In the genomic region with DNA sequence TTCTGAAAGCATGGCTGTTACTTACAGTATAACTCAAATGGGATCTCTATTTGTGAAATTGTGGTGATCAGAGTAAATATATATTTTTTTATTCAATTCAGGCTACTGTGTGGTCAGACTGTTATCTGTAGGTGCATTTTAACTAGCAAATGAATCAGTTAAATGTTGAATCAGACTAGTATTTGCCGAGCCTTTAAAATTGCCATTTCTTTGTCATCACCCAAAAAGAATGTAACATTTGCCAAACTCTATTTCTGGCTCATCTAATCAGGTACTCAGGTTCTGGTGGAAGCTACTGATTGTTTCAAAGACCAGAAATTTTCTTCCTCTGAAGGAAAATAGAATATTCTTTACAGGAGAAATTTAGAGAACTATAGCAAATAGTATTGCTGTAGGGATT, we compare ENCODE assay signal across 10 cellular contexts. TPM values are rescaled to one million over a fixed set of nuclear protein-coding genes. Genes with fewer than 3 reads are reported as not detected.
DNase-seq lines count a peak whose midpoint lies in the region; ATAC-seq and TF ChIP-seq lines count a peak whose summit lies in the region.
"Had no signal": no experiment of that assay in that cellular context is flagged by ENCODE, and none has a peak within 500 bp of the region (broad histone marks: within the 10 kb centered on the region; RNA-seq: fewer than 3 reads in every experiment).

No MANE protein-coding gene starts in this region.

- CTCF ChIA-PET in activated naive CD4-positive, alpha-beta T cell treated with anti-CD3 and anti-CD28 coated beads, Interleukin-2, amount 10 ng/mL, durations not matched to agents 7 days and 5 days (lab: Charles Lee), result interaction anchor here (0.5 to 1.2 kb wide), 6 partner anchors 9 to 201 kb away, joined by 3 to 4 read pairs (median 3); no protein-coding TSS in a partner anchor

- TF ChIP-seq CTCF in fibroblast of pulmonary artery (IDR thresholded peaks at IDR 0.05; ENCODE audit: low read length, missing control alignments), result no peak

- H3K27me3 ChIP-seq in SJSA1 (replicated peaks) (no peaks in the 10 kb centered on the region), skeletal muscle satellite cell (ENCODE audit: control insufficient read depth, insufficient read depth, low read length) (no peaks in the 10 kb centered on the region)
- H3K27me3 ChIP-seq: tibial nerve had no signal

- H3K9me3 ChIP-seq in SJSA1 (replicated peaks) (no peaks in the 10 kb centered on the region), skeletal muscle satellite cell (replicated peaks; ENCODE audit: low read length) (no peaks in the 10 kb centered on the region)
- H3K9me3 ChIP-seq: tibial nerve had no signal

- peak overlapping the region; percentile 94 for H3K4me2 ChIP-seq in skeletal muscle satellite cell (ENCODE audit: low read length)

- H3K27me3 Mint-ChIP-seq in activated naive CD4-positive, alpha-beta T cell treated with anti-CD3 and anti-CD28 coated beads, Interleukin-2, amount 10 ng/mL, durations not matched to agents 7 days and 5 days, result peaks cover 4% of the 10 kb centered on the region

- H3K4me1 ChIP-seq in SJSA1 (replicated peaks), result peaks cover 20% of the 10 kb centered on the region
- peaks cover 36% of the 10 kb centered on the region for H3K4me1 ChIP-seq in skeletal muscle satellite cell (ENCODE audit: control insufficient read depth, insufficient read depth, low read length)

- peak overlapping the region; percentile 69; the same call in 1 of the 2 replicates for H3K27ac ChIP-seq in SJSA1

- peaks cover 52% of the 10 kb centered on the region for H3K4me1 Mint-ChIP-seq in activated naive CD4-positive, alpha-beta T cell treated with anti-CD3 and anti-CD28 coated beads, Interleukin-2, amount 10 ng/mL, durations not matched to agents 7 days and 5 days

- no peaks in the 10 kb centered on the region for H3K9me3 Mint-ChIP-seq in activated naive CD4-positive, alpha-beta T cell treated with anti-CD3 and anti-CD28 coated beads, Interleukin-2, amount 10 ng/mL, durations not matched to agents 7 days and 5 days

- H3K4me3 ChIP-seq in SJSA1, result no peak overlapping the region
- H3K4me3 ChIP-seq in fibroblast of pulmonary artery (replicated peaks; ENCODE audit: low read depth, low read length), result peak overlapping the region; percentile 90
- peak overlapping the region; percentile 94 for H3K4me3 ChIP-seq in skeletal muscle satellite cell (ENCODE audit: low read length)

- H3K27ac Mint-ChIP-seq in activated naive CD4-positive, alpha-beta T cell treated with anti-CD3 and anti-CD28 coated beads, Interleukin-2, amount 10 ng/mL, durations not matched to agents 7 days and 5 days, result no peak overlapping the region

- DNase-seq in activated naive CD4-positive, alpha-beta T cell treated with anti-CD3 and anti-CD28 coated beads, Interleukin-2, amount 10 ng/mL, durations not matched to agents 7 days and 5 days, result no peak
- no peak for DNase-seq in activated naive CD4-positive, alpha-beta T cell treated with Interleukin-2 at 50 U/mL for 16 hours
- no peak for DNase-seq in SJSA1 (ENCODE audit: low read depth in 1 of 2, low spot score in 2 of 2)
- DNase-seq in fibroblast of pulmonary artery (ENCODE audit: low read depth), result no peak
- DNase-seq in DMS53 (lab: John Stamatoyannopoulos, UW), result no peak
- DNase-seq: NCI-H1417 treated with DMSO at 0.1 percent for 48 hours had no signal

- ATAC-seq in HG02970 (IDR thresholded peaks at IDR 0.05; ENCODE audit: low FRiP score, unreplicated experiment) (no peak), GM21390 (IDR thresholded peaks at IDR 0.05; ENCODE audit: unreplicated experiment) (no peak)

- H3K36me3 ChIP-seq in SJSA1, result peaks cover 12% of the 10 kb centered on the region
- H3K36me3 ChIP-seq in skeletal muscle satellite cell (ENCODE audit: insufficient read depth, low read length), result peaks cover under 1% of the 10 kb centered on the region

- H3K4me3 Mint-ChIP-seq in activated naive CD4-positive, alpha-beta T cell treated with anti-CD3 and anti-CD28 coated beads, Interleukin-2, amount 10 ng/mL, durations not matched to agents 7 days and 5 days, result peak overlapping the region; percentile 99

- H3K9ac ChIP-seq in skeletal muscle satellite cell (ENCODE audit: low read depth, low read length), result peak overlapping the region; percentile 96

- peaks cover 12% of the 10 kb centered on the region for H3K36me3 Mint-ChIP-seq in activated naive CD4-positive, alpha-beta T cell treated with anti-CD3 and anti-CD28 coated beads, Interleukin-2, amount 10 ng/mL, durations not matched to agents 7 days and 5 days

RNA-seq across cellular contexts. Expression of gene NAA15, which starts 1.8 kb away (rescaled TPM):
- total RNA-seq in SJSA1 (2014; rRNA removed; shearing (Covaris generic)), result 30.8 and 37.8 TPM in 2 replicates
- 38.4 and 48.4 TPM in 2 replicates for total RNA-seq in skeletal muscle satellite cell (2012; rRNA removed)

RNA-seq across cellular contexts. Expression of gene NDUFC1, which starts 2.7 kb away (rescaled TPM):
- 56.2 and 68.5 TPM in 2 replicates for total RNA-seq in SJSA1 (2014; rRNA removed; shearing (Covaris generic))
- 52.2 and 54.2 TPM in 2 replicates for total RNA-seq in skeletal muscle satellite cell (2012; rRNA removed)

RNA-seq across cellular contexts. Expression of gene MGARP, which starts 19.5 kb away (rescaled TPM):
- 1.6 and 6.1 TPM in 2 replicates for total RNA-seq in SJSA1 (2014; rRNA removed; shearing (Covaris generic))
- total RNA-seq in skeletal muscle satellite cell (2012; rRNA removed), result 2.2 and 2.3 TPM in 2 replicates
